ENCODE assay signal across 22 cellular contexts in the genomic region with DNA sequence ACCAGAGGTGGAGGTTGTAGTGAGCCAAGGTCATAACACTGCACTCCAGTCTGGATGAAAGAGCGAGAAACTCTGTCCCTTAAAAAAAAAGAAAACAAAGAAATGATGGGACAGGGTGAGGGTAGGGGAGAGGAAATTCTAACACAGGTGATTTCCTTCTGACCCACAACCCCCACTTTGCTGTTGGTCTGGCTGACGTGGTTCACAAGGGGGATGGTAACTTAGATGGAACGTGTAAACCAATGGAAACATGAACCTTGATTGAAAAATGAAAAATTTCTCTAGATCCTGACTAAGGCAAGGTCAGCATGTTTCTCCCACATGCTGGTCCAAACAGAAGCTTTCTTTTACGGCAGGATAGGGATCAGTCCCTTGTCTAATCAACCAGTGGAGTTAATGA.
"Had no signal": no experiment of that assay in that cellular context is flagged by ENCODE, and none has a peak within 500 bp of the region (broad histone marks: within the 10 kb centered on the region; RNA-seq: fewer than 3 reads in every experiment).

No MANE protein-coding gene starts in this region.

- H3K27ac Mint-ChIP-seq: IgD-negative memory B cell had no signal

- H3K4me2 ChIP-seq: SK-N-SH had no signal

- H3K9me2 ChIP-seq: SK-N-SH had no signal

- FAIRE-seq: HTR-8/SVneo, RCC 7860 had no signal

- H3K27ac ChIP-seq: HL-60 had no signal

- H3K9me3 ChIP-seq: SK-N-SH had no signal

- H3K9ac ChIP-seq: SK-N-SH had no signal

- H3K9me3 Mint-ChIP-seq: IgD-negative memory B cell had no signal

- H3K36me3 Mint-ChIP-seq: IgD-negative memory B cell had no signal

- DNase-seq: KBM-7, MM.1S, NCI-H1092 treated with DMSO at 0.1 percent for 48 hours, NCI-H1436, NCI-H187, NCI-H2029, NCI-H2081 treated with DMSO at 0.1 percent for 48 hours, NCI-H2171, NCI-H226, NCI-H446, NCI-H510A, NCI-H524 treated with DMSO at 0.1 percent for 48 hours, NCI-H774, Right ventricle myocardium superior, RPMI8226, SIG-M5, SK-N-SH, SW 1271 had no signal

- H3K27me3 Mint-ChIP-seq: IgD-negative memory B cell had no signal

- H3K4me3 Mint-ChIP-seq: IgD-negative memory B cell had no signal
